In the genomic region with DNA sequence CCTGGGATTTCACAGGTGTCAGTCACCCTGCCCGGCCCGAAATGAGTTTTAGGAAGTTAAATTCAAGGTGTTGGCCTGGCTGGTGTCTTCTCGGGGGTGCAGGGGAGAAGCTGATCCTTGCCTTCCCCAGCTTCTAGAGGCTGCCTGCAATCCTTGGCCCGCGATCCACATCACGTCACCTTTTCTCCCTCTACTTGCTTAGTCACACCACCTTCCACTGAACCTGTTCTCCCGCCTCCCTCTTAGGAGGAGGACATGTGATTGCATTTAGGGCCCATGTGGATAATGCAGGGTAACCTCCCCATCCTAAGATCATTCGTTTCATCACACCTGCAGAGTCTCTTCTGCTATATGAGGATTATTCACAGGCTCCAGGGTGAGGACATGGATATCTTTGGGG, we compare ENCODE assay signal across 20 cellular contexts. TPM values are rescaled to one million over a fixed set of nuclear protein-coding genes. Genes with fewer than 3 reads are reported as not detected.
DNase-seq lines count a peak whose midpoint lies in the region; ATAC-seq and TF ChIP-seq lines count a peak whose summit lies in the region.
"Had no signal": no experiment of that assay in that cellular context is flagged by ENCODE, and none has a peak within 500 bp of the region (broad histone marks: within the 10 kb centered on the region; RNA-seq: fewer than 3 reads in every experiment).

No MANE protein-coding gene starts in this region.

- 24 to 69% methylated on average over 8 of the region's 8 CpGs for WGBS in esophagus squamous epithelium, 2 donors

- TF ChIP-seq CTCF in GM23338 (conservative IDR thresholded peaks at IDR 0.05; ENCODE audit: low read depth in 2 of 2), result no peak
- no peak for TF ChIP-seq CTCF in PC-9 (conservative IDR thresholded peaks at IDR 0.05)
- no peak for TF ChIP-seq CTCF in esophagus squamous epithelium (IDR thresholded peaks at IDR 0.05)
- no peak for TF ChIP-seq CTCF in progenitor cell of endocrine pancreas (IDR thresholded peaks at IDR 0.05; ENCODE audit: unreplicated experiment)

- no peaks in the 10 kb centered on the region for H3K9me3 Mint-ChIP-seq in GM23338
- H3K9me3 Mint-ChIP-seq in progenitor cell of endocrine pancreas (ENCODE audit: low read depth), result no peaks in the 10 kb centered on the region
- H3K9me3 Mint-ChIP-seq: activated naive CD4-positive, alpha-beta T cell treated with anti-CD3 and anti-CD28 coated beads for 36 hours; T-cell had no signal

- intact Hi-C loops in PC-9 (cut with micrococcal nuclease; ENCODE audit: unreplicated experiment), result loop anchor here (2.0 kb wide), 1 partner anchor 24 kb away; no protein-coding TSS in a partner anchor
- intact Hi-C loops in esophagus squamous epithelium (cut with DNase I), result no loop called here

- H3K4me1 ChIP-seq in GM23338 (ENCODE audit: insufficient read depth) (no peaks in the 10 kb centered on the region), PC-9 (replicated peaks; ENCODE audit: insufficient read depth) (peaks cover 22% of the 10 kb centered on the region), esophagus squamous epithelium (peaks cover 0 to 5% (median 0%) of the 10 kb centered on the region in 3 donors)
- H3K4me1 ChIP-seq: heart left ventricle had no signal

- H3K9me2 ChIP-seq in GM23338 (ENCODE audit: insufficient read depth) (no peaks in the 10 kb centered on the region), PC-9 (ENCODE audit: insufficient read depth) (no peaks in the 10 kb centered on the region)

- H2AFZ ChIP-seq in GM23338 (peak overlapping the region; percentile 84), PC-9 (no peak overlapping the region; the same call in 1 of the 2 replicates)

- H3K4me1 Mint-ChIP-seq in GM23338, result no peaks in the 10 kb centered on the region; the same call in 2 of the 3 replicates
- no peaks in the 10 kb centered on the region for H3K4me1 Mint-ChIP-seq in progenitor cell of endocrine pancreas (ENCODE audit: low read depth)
- H3K4me1 Mint-ChIP-seq: CD4-positive, alpha-beta memory T cell; T-cell had no signal

- H4K20me1 ChIP-seq in GM23338 (replicated peaks; ENCODE audit: insufficient read depth), result no peaks in the 10 kb centered on the region
- H4K20me1 ChIP-seq in PC-9 (ENCODE audit: insufficient read depth), result no peaks in the 10 kb centered on the region

- H3K27ac ChIP-seq in GM23338 (ENCODE audit: low read depth) (no peak overlapping the region), PC-9 (peak overlapping the region; percentile 86), esophagus squamous epithelium (peak overlapping the region in 3 of 4 donors; percentile 34 to 51 (median 45))
- H3K27ac ChIP-seq: cardiac muscle cell, heart left ventricle had no signal

- ATAC-seq in GM23338 (peak; percentile 68), GM18519 (IDR thresholded peaks at IDR 0.05; ENCODE audit: low FRiP score, unreplicated experiment) (no peak)
- ATAC-seq: GM12878, heart left ventricle, left ventricle myocardium superior, mucosa of descending colon, T-cell had no signal

- H3K79me2 ChIP-seq in GM23338 (replicated peaks; ENCODE audit: insufficient read depth) (no peaks in the 10 kb centered on the region), PC-9 (ENCODE audit: low read depth) (no peaks in the 10 kb centered on the region)

- H3K4me3 ChIP-seq in GM23338 (no peak overlapping the region), PC-9 (no peak overlapping the region), esophagus squamous epithelium (no peak overlapping the region)
- H3K4me3 ChIP-seq: cardiac muscle cell, GM12878, heart left ventricle, mucosa of descending colon had no signal

- DNase-seq in GM23338 (ENCODE audit: low spot score), result no peak
- peak; percentile 75 to 94 for DNase-seq in PC-9
- no peak for DNase-seq in esophagus squamous epithelium (lab: John Stamatoyannopoulos, UW)
- no peak for DNase-seq in progenitor cell of endocrine pancreas (ENCODE audit: low spot score, unreplicated experiment)
- DNase-seq in EL, result no peak
- no peak for DNase-seq in NCI-H226
- no peak for DNase-seq in NCI-H2171 (lab: John Stamatoyannopoulos, UW)
- DNase-seq: activated naive CD4-positive, alpha-beta T cell treated with anti-CD3 and anti-CD28 coated beads for 36 hours; activated T-cell treated with anti-CD3 and anti-CD28 coated beads, Interleukin-2, amount 50 U/mL, for 1 hour; amniotic stem cell; CD4-positive, alpha-beta memory T cell; heart left ventricle; left ventricle myocardium superior; mucosa of descending colon; NCI-H1694; OCI-M1; T-cell had no signal

- POLR2A ChIA-PET in PC-9 (lab: Charles Lee; ENCODE audit: unreplicated experiment), result no interaction called here

- H3F3A ChIP-seq in GM23338 (replicated peaks; ENCODE audit: low read depth) (no peaks in the 10 kb centered on the region), PC-9 (ENCODE audit: insufficient read depth, low read depth) (peaks cover 26% of the 10 kb centered on the region)

- peaks cover 8% of the 10 kb centered on the region for H3K27me3 Mint-ChIP-seq in GM23338 (ENCODE audit: insufficient read depth, low read depth, poor library complexity)
- no peaks in the 10 kb centered on the region for H3K27me3 Mint-ChIP-seq in progenitor cell of endocrine pancreas
- H3K27me3 Mint-ChIP-seq: CD4-positive, alpha-beta memory T cell; T-cell had no signal

- H3K36me3 ChIP-seq in GM23338 (ENCODE audit: insufficient read depth) (no peaks in the 10 kb centered on the region), PC-9 (ENCODE audit: low read depth) (no peaks in the 10 kb centered on the region), esophagus squamous epithelium (no peaks in the 10 kb centered on the region)
- H3K36me3 ChIP-seq: cardiac muscle cell, heart left ventricle had no signal

- H3K36me3 Mint-ChIP-seq in GM23338 (ENCODE audit: low read depth), result no peaks in the 10 kb centered on the region
- no peaks in the 10 kb centered on the region for H3K36me3 Mint-ChIP-seq in progenitor cell of endocrine pancreas (ENCODE audit: insufficient read depth)
- H3K36me3 Mint-ChIP-seq: CD4-positive, alpha-beta memory T cell; T-cell had no signal

- CTCF ChIA-PET in PC-9 (lab: Charles Lee), result no interaction called here

- H3K27ac Mint-ChIP-seq in GM23338, result peak overlapping the region; percentile 50
- peak overlapping the region; percentile 84 for H3K27ac Mint-ChIP-seq in progenitor cell of endocrine pancreas
- H3K27ac Mint-ChIP-seq: activated naive CD4-positive, alpha-beta T cell treated with anti-CD3 and anti-CD28 coated beads for 36 hours; CD4-positive, alpha-beta memory T cell; T-cell had no signal

- no peak overlapping the region for H3K4me3 Mint-ChIP-seq in GM23338
- no peak overlapping the region for H3K4me3 Mint-ChIP-seq in progenitor cell of endocrine pancreas (ENCODE audit: low read depth)
- H3K4me3 Mint-ChIP-seq: activated naive CD4-positive, alpha-beta T cell treated with anti-CD3 and anti-CD28 coated beads for 36 hours; CD4-positive, alpha-beta memory T cell; T-cell had no signal

- BruUV-seq in PC-9 (replicated peaks; lab: Mats Ljungman, UMichigan), result no TSS peak

- H3K27me3 ChIP-seq in GM23338 (ENCODE audit: insufficient read depth), result no peaks in the 10 kb centered on the region
- H3K27me3 ChIP-seq in PC-9 (ENCODE audit: insufficient read depth, low read depth), result no peaks in the 10 kb centered on the region
- no peaks in the 10 kb centered on the region for H3K27me3 ChIP-seq in esophagus squamous epithelium
- H3K27me3 ChIP-seq: heart left ventricle had no signal

- TF ChIP-seq POLR2A in esophagus squamous epithelium (IDR thresholded peaks at IDR 0.05), result no peak

- H3K4me2 ChIP-seq in GM23338 (no peak overlapping the region), PC-9 (peak overlapping the region; percentile 49)

- H3K9me3 ChIP-seq in PC-9 (ENCODE audit: insufficient read depth, low read depth) (no peaks in the 10 kb centered on the region), esophagus squamous epithelium (no peaks in the 10 kb centered on the region)
- H3K9me3 ChIP-seq: heart left ventricle, mucosa of descending colon had no signal

TF ChIP-seq in GM23338, 12 proteins besides CTCF, POLR2A, EP300 and RAD21 (continues in another document):
- no peak for TF ChIP-seq POLR2AphosphoS5 (IDR thresholded peaks at IDR 0.05; ENCODE audit: low read depth)
- TF ChIP-seq, protein P1, sequence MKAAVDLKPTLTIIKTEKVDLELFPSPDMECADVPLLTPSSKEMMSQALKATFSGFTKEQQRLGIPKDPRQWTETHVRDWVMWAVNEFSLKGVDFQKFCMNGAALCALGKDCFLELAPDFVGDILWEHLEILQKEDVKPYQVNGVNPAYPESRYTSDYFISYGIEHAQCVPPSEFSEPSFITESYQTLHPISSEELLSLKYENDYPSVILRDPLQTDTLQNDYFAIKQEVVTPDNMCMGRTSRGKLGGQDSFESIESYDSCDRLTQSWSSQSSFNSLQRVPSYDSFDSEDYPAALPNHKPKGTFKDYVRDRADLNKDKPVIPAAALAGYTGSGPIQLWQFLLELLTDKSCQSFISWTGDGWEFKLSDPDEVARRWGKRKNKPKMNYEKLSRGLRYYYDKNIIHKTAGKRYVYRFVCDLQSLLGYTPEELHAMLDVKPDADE (IDR thresholded peaks at IDR 0.05), result no peak
- no peak for TF ChIP-seq EZH2 (IDR thresholded peaks at IDR 0.05; ENCODE audit: low read depth, unreplicated experiment)

RNA-seq across cellular contexts. Expression of gene ATXN2, which starts 25.4 kb away (rescaled TPM):
- total RNA-seq in GM23338 (2014; rRNA removed; shearing (Covaris generic)), result 44.8 and 52.9 TPM in 2 replicates
- 59.5 and 61.0 TPM in 2 replicates for polyA plus RNA-seq in GM23338 (2016; fragmentation: Nextera tagmentation; extraction: Ambion mirVana)
- total RNA-seq in PC-9 (2021) (80.6 and 108 TPM in 2 replicates), esophagus squamous epithelium (10 to 100 TPM; 11.4 to 36.2 (median 25.4) TPM), progenitor cell of endocrine pancreas (81.7 and 86.6 TPM in 2 replicates)

Comparison
In these comparisons a context has a peak if more than half of its experiments do, and no peak if none do; other contexts are left out.
1. DNase-seq: peak in PC-9 (2 of 2); none in GM23338 (single experiment), esophagus squamous epithelium (single experiment), progenitor cell of endocrine pancreas (single experiment), EL (single experiment), NCI-H226 (single experiment) and NCI-H2171 (single experiment).